ENCODE assay signal across 1 cellular context in the genomic region with DNA sequence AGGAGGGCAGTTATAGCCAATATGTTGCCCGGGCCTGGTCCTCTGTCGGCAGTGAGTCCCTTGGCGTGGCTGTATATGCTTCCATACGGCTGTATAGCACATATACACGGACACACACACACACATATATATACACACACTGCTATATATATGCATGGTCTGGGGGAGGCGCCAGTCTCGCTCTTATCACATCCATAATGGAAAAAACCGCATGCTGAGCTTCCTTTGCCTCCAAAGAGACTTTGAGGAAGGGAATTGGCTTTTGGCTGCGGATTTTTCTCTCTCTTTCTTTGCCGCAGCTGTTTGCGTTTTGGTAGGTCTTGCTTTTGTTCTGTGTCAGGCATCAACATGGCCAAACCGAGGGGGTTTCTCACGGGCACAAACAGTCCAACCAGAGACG.
TF ChIP-seq lines count a peak whose summit lies in the region.

No MANE protein-coding gene starts in this region.

TF ChIP-seq in GM23338, 12 proteins besides CTCF, POLR2A, EP300 and RAD21 (continued from another document):
- TF ChIP-seq, protein P1, sequence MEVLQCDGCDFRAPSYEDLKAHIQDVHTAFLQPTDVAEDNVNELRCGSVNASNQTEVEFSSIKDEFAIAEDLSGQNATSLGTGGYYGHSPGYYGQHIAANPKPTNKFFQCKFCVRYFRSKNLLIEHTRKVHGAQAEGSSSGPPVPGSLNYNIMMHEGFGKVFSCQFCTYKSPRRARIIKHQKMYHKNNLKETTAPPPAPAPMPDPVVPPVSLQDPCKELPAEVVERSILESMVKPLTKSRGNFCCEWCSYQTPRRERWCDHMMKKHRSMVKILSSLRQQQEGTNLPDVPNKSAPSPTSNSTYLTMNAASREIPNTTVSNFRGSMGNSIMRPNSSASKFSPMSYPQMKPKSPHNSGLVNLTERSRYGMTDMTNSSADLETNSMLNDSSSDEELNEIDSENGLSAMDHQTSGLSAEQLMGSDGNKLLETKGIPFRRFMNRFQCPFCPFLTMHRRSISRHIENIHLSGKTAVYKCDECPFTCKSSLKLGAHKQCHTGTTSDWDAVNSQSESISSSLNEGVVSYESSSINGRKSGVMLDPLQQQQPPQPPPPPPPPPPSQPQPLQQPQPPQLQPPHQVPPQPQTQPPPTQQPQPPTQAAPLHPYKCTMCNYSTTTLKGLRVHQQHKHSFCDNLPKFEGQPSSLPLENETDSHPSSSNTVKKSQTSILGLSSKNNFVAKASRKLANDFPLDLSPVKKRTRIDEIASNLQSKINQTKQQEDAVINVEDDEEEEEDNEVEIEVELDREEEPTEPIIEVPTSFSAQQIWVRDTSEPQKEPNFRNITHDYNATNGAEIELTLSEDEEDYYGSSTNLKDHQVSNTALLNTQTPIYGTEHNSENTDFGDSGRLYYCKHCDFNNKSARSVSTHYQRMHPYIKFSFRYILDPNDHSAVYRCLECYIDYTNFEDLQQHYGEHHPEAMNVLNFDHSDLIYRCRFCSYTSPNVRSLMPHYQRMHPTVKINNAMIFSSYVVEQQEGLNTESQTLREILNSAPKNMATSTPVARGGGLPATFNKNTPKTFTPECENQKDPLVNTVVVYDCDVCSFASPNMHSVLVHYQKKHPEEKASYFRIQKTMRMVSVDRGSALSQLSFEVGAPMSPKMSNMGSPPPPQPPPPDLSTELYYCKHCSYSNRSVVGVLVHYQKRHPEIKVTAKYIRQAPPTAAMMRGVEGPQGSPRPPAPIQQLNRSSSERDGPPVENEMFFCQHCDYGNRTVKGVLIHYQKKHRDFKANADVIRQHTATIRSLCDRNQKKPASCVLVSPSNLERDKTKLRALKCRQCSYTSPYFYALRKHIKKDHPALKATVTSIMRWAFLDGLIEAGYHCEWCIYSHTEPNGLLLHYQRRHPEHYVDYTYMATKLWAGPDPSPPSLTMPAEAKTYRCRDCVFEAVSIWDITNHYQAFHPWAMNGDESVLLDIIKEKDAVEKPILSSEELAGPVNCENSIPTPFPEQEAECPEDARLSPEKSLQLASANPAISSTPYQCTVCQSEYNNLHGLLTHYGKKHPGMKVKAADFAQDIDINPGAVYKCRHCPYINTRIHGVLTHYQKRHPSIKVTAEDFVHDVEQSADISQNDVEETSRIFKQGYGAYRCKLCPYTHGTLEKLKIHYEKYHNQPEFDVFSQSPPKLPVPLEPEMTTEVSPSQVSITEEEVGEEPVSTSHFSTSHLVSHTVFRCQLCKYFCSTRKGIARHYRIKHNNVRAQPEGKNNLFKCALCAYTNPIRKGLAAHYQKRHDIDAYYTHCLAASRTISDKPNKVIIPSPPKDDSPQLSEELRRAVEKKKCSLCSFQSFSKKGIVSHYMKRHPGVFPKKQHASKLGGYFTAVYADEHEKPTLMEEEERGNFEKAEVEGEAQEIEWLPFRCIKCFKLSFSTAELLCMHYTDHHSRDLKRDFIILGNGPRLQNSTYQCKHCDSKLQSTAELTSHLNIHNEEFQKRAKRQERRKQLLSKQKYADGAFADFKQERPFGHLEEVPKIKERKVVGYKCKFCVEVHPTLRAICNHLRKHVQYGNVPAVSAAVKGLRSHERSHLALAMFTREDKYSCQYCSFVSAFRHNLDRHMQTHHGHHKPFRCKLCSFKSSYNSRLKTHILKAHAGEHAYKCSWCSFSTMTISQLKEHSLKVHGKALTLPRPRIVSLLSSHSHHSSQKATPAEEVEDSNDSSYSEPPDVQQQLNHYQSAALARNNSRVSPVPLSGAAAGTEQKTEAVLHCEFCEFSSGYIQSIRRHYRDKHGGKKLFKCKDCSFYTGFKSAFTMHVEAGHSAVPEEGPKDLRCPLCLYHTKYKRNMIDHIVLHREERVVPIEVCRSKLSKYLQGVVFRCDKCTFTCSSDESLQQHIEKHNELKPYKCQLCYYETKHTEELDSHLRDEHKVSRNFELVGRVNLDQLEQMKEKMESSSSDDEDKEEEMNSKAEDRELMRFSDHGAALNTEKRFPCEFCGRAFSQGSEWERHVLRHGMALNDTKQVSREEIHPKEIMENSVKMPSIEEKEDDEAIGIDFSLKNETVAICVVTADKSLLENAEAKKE (CRISPR knock-in tag; IDR thresholded peaks at IDR 0.05) = no peak
- TF ChIP-seq, protein P2, sequence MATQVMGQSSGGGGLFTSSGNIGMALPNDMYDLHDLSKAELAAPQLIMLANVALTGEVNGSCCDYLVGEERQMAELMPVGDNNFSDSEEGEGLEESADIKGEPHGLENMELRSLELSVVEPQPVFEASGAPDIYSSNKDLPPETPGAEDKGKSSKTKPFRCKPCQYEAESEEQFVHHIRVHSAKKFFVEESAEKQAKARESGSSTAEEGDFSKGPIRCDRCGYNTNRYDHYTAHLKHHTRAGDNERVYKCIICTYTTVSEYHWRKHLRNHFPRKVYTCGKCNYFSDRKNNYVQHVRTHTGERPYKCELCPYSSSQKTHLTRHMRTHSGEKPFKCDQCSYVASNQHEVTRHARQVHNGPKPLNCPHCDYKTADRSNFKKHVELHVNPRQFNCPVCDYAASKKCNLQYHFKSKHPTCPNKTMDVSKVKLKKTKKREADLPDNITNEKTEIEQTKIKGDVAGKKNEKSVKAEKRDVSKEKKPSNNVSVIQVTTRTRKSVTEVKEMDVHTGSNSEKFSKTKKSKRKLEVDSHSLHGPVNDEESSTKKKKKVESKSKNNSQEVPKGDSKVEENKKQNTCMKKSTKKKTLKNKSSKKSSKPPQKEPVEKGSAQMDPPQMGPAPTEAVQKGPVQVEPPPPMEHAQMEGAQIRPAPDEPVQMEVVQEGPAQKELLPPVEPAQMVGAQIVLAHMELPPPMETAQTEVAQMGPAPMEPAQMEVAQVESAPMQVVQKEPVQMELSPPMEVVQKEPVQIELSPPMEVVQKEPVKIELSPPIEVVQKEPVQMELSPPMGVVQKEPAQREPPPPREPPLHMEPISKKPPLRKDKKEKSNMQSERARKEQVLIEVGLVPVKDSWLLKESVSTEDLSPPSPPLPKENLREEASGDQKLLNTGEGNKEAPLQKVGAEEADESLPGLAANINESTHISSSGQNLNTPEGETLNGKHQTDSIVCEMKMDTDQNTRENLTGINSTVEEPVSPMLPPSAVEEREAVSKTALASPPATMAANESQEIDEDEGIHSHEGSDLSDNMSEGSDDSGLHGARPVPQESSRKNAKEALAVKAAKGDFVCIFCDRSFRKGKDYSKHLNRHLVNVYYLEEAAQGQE (IDR thresholded peaks at IDR 0.05; ENCODE audit: unreplicated experiment) = no peak
- TF ChIP-seq JUNB (IDR thresholded peaks at IDR 0.05; ENCODE audit: unreplicated experiment) (no peak), CREB1 (CRISPR knock-in tag; IDR thresholded peaks at IDR 0.05; ENCODE audit: low read depth) (no peak), EZH2phosphoT487 (IDR thresholded peaks at IDR 0.05; ENCODE audit: unreplicated experiment) (no peak), EZH2 (IDR thresholded peaks at IDR 0.05; ENCODE audit: low read depth, unreplicated experiment) (no peak), ZNF331 (CRISPR knock-in tag; IDR thresholded peaks at IDR 0.05; ENCODE audit: low read depth) (no peak), NANOG (IDR thresholded peaks at IDR 0.05; ENCODE audit: borderline replicate concordance) (no peak), STAT1 (IDR thresholded peaks at IDR 0.05; ENCODE audit: unreplicated experiment) (no peak)
- TF ChIP-seq, protein P3, sequence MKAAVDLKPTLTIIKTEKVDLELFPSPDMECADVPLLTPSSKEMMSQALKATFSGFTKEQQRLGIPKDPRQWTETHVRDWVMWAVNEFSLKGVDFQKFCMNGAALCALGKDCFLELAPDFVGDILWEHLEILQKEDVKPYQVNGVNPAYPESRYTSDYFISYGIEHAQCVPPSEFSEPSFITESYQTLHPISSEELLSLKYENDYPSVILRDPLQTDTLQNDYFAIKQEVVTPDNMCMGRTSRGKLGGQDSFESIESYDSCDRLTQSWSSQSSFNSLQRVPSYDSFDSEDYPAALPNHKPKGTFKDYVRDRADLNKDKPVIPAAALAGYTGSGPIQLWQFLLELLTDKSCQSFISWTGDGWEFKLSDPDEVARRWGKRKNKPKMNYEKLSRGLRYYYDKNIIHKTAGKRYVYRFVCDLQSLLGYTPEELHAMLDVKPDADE (IDR thresholded peaks at IDR 0.05) = no peak
